In genomic region chr4:97911236-97911906, GRCh38 we compare ENCODE assay signal across 22 cellular contexts.
DNase-seq lines count a peak whose midpoint lies in the region; ATAC-seq, FAIRE-seq and TF ChIP-seq lines count a peak whose summit lies in the region.
"Had no signal": no experiment of that assay in that cellular context is flagged by ENCODE, and none has a peak within 500 bp of the region (broad histone marks: within the 10 kb centered on the region; RNA-seq: fewer than 3 reads in every experiment).

No MANE protein-coding gene starts in this region.

- no peaks in the 10 kb centered on the region for H3K79me2 ChIP-seq in hepatocyte

- H4K20me1 ChIP-seq in hepatocyte (ENCODE audit: insufficient read depth, poor library complexity, severe bottlenecking) = no peaks in the 10 kb centered on the region

- no peak overlapping the region for H3K27ac ChIP-seq in hepatocyte
- H3K27ac ChIP-seq: esophagus muscularis mucosa, neutrophil had no signal

- H3K27me3 Mint-ChIP-seq in nephron progenitor cell (ENCODE audit: low read depth, poor library complexity) = no peaks in the 10 kb centered on the region

- WGBS in hepatocyte (ENCODE audit: low lambda C conversion rate, missing lambda C conversion rate) = 75% methylated on average over 14 of the region's 14 CpGs

- no peaks in the 10 kb centered on the region for H3K36me3 Mint-ChIP-seq in nephron progenitor cell (ENCODE audit: low read depth)
- H3K36me3 Mint-ChIP-seq: CD8-positive, alpha-beta T cell had no signal

- H3K9me2 ChIP-seq in hepatocyte (replicated peaks; ENCODE audit: insufficient read depth) = no peaks in the 10 kb centered on the region

- H3K4me3 Mint-ChIP-seq in nephron progenitor cell = no peak overlapping the region
- H3K4me3 Mint-ChIP-seq: CD8-positive, alpha-beta T cell had no signal

- peak overlapping the region; percentile 25 for H3K4me2 ChIP-seq in hepatocyte

- no peak overlapping the region for H2AFZ ChIP-seq in hepatocyte

- no peaks in the 10 kb centered on the region for H3K36me3 ChIP-seq in hepatocyte (replicated peaks; ENCODE audit: insufficient read depth, low read depth)
- H3K36me3 ChIP-seq: esophagus muscularis mucosa, neutrophil had no signal

- DNase-seq in DMS53 (lab: John Stamatoyannopoulos, UW) = peak; percentile 79
- DNase-seq in RCC 7860 (ENCODE audit: low spot score) = peak; percentile 19
- DNase-seq in hepatocyte (ENCODE audit: low spot score) = no peak
- DNase-seq in nephron progenitor cell = peak; percentile 39
- no peak for DNase-seq in activated T-cell treated with anti-CD3 and anti-CD28 coated beads, Interleukin-2, amount 50 U/mL, for 1 hour
- DNase-seq in DMS79 treated with DMSO at 0.1 percent for 48 hours (lab: John Stamatoyannopoulos, UW) = no peak
- no peak for DNase-seq in kidney glomerular epithelial cell (lab: John Stamatoyannopoulos, UW)
- DNase-seq: activated CD4-positive, alpha-beta T cell treated with anti-CD3 and anti-CD28 coated beads for 4 hours; activated gamma-delta T cell treated with Interleukin-2 at 50 U/mL for 16 hours; CD8-positive, alpha-beta T cell; central memory CD4-positive, alpha-beta T cell; NCI-H1105; NCI-H2171; NCI-H69; right cardiac atrium; stimulated activated naive CD8-positive, alpha-beta T cell treated with anti-CD3 and anti-CD28 coated beads, Interleukin-15, Interleukin-2, amounts not matched to agents 100 U/mL and 50 U/mL, for 24 hours; T1000; trophoblast cell had no signal

- no peak overlapping the region for H3K27ac Mint-ChIP-seq in nephron progenitor cell
- H3K27ac Mint-ChIP-seq: CD8-positive, alpha-beta T cell had no signal

- peaks cover 5% of the 10 kb centered on the region for H3K4me1 Mint-ChIP-seq in nephron progenitor cell

- H3K4me3 ChIP-seq in hepatocyte = no peak overlapping the region
- H3K4me3 ChIP-seq: esophagus muscularis mucosa had no signal

- no peak for FAIRE-seq in RCC 7860 (lab: Jason Lieb, UNC)

- peaks cover 4% of the 10 kb centered on the region for H3K9me3 Mint-ChIP-seq in nephron progenitor cell

- H3K4me1 ChIP-seq in hepatocyte (ENCODE audit: insufficient read depth) = no peaks in the 10 kb centered on the region
- H3K4me1 ChIP-seq: esophagus muscularis mucosa had no signal

- H3K27me3 ChIP-seq in hepatocyte = no peaks in the 10 kb centered on the region
- H3K27me3 ChIP-seq: esophagus muscularis mucosa, neutrophil had no signal

- no peak for TF ChIP-seq CTCF in hepatocyte (IDR thresholded peaks at IDR 0.05; ENCODE audit: poor library complexity)
- TF ChIP-seq CTCF in nephron progenitor cell (IDR thresholded peaks at IDR 0.05) = peak; percentile 8

- ATAC-seq in GM21447 (IDR thresholded peaks at IDR 0.05; ENCODE audit: unreplicated experiment) = no peak
- ATAC-seq: CD8-positive, alpha-beta T cell; right cardiac atrium; SK-N-SH treated with all-trans-retinoic acid at 6 μM for 48 hours; stimulated activated naive CD8-positive, alpha-beta T cell treated with anti-CD3 and anti-CD28 coated beads, Interleukin-15, Interleukin-2, amounts not matched to agents 100 U/mL and 50 U/mL, for 24 hours had no signal

- H3K9me3 ChIP-seq in hepatocyte (ENCODE audit: low read depth) = no peaks in the 10 kb centered on the region
- H3K9me3 ChIP-seq: esophagus muscularis mucosa, neutrophil had no signal

Comparison
In these comparisons a context has a peak if more than half of its experiments do, and no peak if none do; other contexts are left out.
1. DNase-seq: peak in DMS53 (single experiment), RCC 7860 (single experiment) and nephron progenitor cell (single experiment); none in hepatocyte (single experiment), activated T-cell treated with anti-CD3 and anti-CD28 coated beads, Interleukin-2, amount 50 U/mL, for 1 hour (single experiment), DMS79 treated with DMSO at 0.1 percent for 48 hours (single experiment) and kidney glomerular epithelial cell (single experiment).